40 cellular contexts compared by ENCODE assay signal in genomic region chr7:97771576-97771975, GRCh38. TPM values are rescaled to one million over a fixed set of nuclear protein-coding genes. Genes with fewer than 3 reads are reported as not detected.
"Had no signal": no experiment of that assay in that cellular context is flagged by ENCODE, and none has a peak within 500 bp of the region (broad histone marks: within the 10 kb centered on the region; RNA-seq: fewer than 3 reads in every experiment).

No MANE protein-coding gene starts in this region.

- DNase-seq: activated CD4-positive, alpha-beta memory T cell treated with anti-CD3 and anti-CD28 coated beads for 36 hours; activated CD4-positive, alpha-beta T cell treated with anti-CD3 and anti-CD28 coated beads, Interleukin-2, amount 10 ng/mL, durations not matched to agents 24 days and 14 days; activated CD8-positive, alpha-beta memory T cell treated with anti-CD3 and anti-CD28 coated beads, Interleukin-2, amount 50 U/mL, for 4 hours; activated effector memory CD4-positive, alpha-beta T cell treated with anti-CD3 and anti-CD28 coated beads, Interleukin-2, amount 50 U/mL, for 16 hours; activated naive CD4-positive, alpha-beta T cell treated with anti-CD3 and anti-CD28 coated beads, Interleukin-2, amount 10 ng/mL, durations not matched to agents 7 days and 5 days; activated naive CD8-positive, alpha-beta T cell treated with anti-CD3 and anti-CD28 coated beads, Interleukin-2, amount 10 ng/mL, durations not matched to agents 7 days and 5 days; activated T-cell treated with anti-CD3 and anti-CD28 coated beads, Interleukin-2, amount 50 U/mL, for 1 hour; cerebellar nuclear complex; dorsolateral prefrontal cortex; effector memory CD8-positive, alpha-beta T cell; hypothalamus; immature natural killer cell; lower lobe of right lung; mesendoderm; naive thymus-derived CD4-positive, alpha-beta T cell; ovary; psoas muscle; sigmoid colon; stimulated activated CD4-positive, alpha-beta T cell treated with anti-CD3 and anti-CD28 coated beads, Interleukin-1b, Interleukin-23, amount 100 ng/mL, for 48 hours; stimulated activated CD4-positive, alpha-beta T cell treated with anti-CD3 and anti-CD28 coated beads, Interleukin-4, amount 100 ng/mL, for 4 hours; stimulated activated naive B cell treated with anti-CD40 and anti-IgM and Interleukin-4, amounts not matched to agents 10 μg/mL and 1 μg/mL and 100 μg/mL, for 72 hours; stomach; T-helper 9 cell; thyroid gland; upper lobe of right lung; WERI-Rb-1 had no signal

- H3K9me3 ChIP-seq: ascending aorta, gastroesophageal sphincter, lower lobe of right lung, ovary, psoas muscle, sigmoid colon, stomach, thyroid gland, upper lobe of right lung had no signal

- H3K36me3 Mint-ChIP-seq: activated CD4-positive, alpha-beta memory T cell treated with anti-CD3 and anti-CD28 coated beads for 36 hours; activated naive CD4-positive, alpha-beta T cell treated with anti-CD3 and anti-CD28 coated beads, Interleukin-2, amount 10 ng/mL, durations not matched to agents 7 days and 5 days; activated naive CD8-positive, alpha-beta T cell treated with anti-CD3 and anti-CD28 coated beads, Interleukin-2, amount 10 ng/mL, durations not matched to agents 7 days and 5 days; brain; immature natural killer cell; naive thymus-derived CD4-positive, alpha-beta T cell; stimulated activated naive B cell treated with anti-CD40 and anti-IgM and Interleukin-4, amounts not matched to agents 10 μg/mL and 1 μg/mL and 100 μg/mL, for 72 hours had no signal

- H3K27ac Mint-ChIP-seq: activated CD4-positive, alpha-beta memory T cell treated with anti-CD3 and anti-CD28 coated beads for 36 hours; activated CD4-positive, alpha-beta T cell treated with anti-CD3 and anti-CD28 coated beads, Interleukin-2, amount 10 ng/mL, durations not matched to agents 24 days and 14 days; activated naive CD4-positive, alpha-beta T cell treated with anti-CD3 and anti-CD28 coated beads, Interleukin-2, amount 10 ng/mL, durations not matched to agents 7 days and 5 days; activated naive CD8-positive, alpha-beta T cell treated with anti-CD3 and anti-CD28 coated beads, Interleukin-2, amount 10 ng/mL, durations not matched to agents 7 days and 5 days; activated T-helper 1 cell treated with anti-CD3 and anti-CD28 coated beads, Interleukin-12 subunit alpha, Interleukin-12 subunit beta, Interleukin-2, Interleukin-4 antibody, amounts not matched to agents 30 ng/mL and 10 ng/mL and 1 ng/mL, durations not matched to agents 14 hours and 24 hours and 36 hours; brain; effector memory CD8-positive, alpha-beta T cell; immature natural killer cell; naive thymus-derived CD4-positive, alpha-beta T cell; stimulated activated naive B cell treated with anti-CD40 and anti-IgM and Interleukin-4, amounts not matched to agents 10 μg/mL and 1 μg/mL and 100 μg/mL, for 72 hours had no signal

- H3K4me3 ChIP-seq: ascending aorta, cardiac muscle cell, coronary artery, dorsolateral prefrontal cortex, gastroesophageal sphincter, lower lobe of right lung, ovary, psoas muscle, sigmoid colon, smooth muscle cell, stomach, thyroid gland, upper lobe of right lung had no signal

- H3K36me3 ChIP-seq: ascending aorta, cardiac muscle cell, gastroesophageal sphincter, lower lobe of right lung, ovary, sigmoid colon, stomach, thyroid gland, upper lobe of right lung, WERI-Rb-1 had no signal

- H3K27ac ChIP-seq: ascending aorta, cardiac muscle cell, coronary artery, dorsolateral prefrontal cortex, gastroesophageal sphincter, lower lobe of right lung, ovary, psoas muscle, sigmoid colon, stomach, thyroid gland, upper lobe of right lung, WERI-Rb-1 had no signal

- H3K27me3 ChIP-seq: ascending aorta, cardiac muscle cell, dorsolateral prefrontal cortex, gastroesophageal sphincter, ovary, sigmoid colon, stomach, thyroid gland, upper lobe of right lung had no signal

- H3K27me3 Mint-ChIP-seq: activated CD4-positive, alpha-beta T cell treated with anti-CD3 and anti-CD28 coated beads, Interleukin-2, amount 10 ng/mL, durations not matched to agents 24 days and 14 days; activated naive CD4-positive, alpha-beta T cell treated with anti-CD3 and anti-CD28 coated beads, Interleukin-2, amount 10 ng/mL, durations not matched to agents 7 days and 5 days; activated naive CD8-positive, alpha-beta T cell treated with anti-CD3 and anti-CD28 coated beads, Interleukin-2, amount 10 ng/mL, durations not matched to agents 7 days and 5 days had no signal

- H3K4me1 ChIP-seq: ascending aorta, gastroesophageal sphincter, lower lobe of right lung, psoas muscle, sigmoid colon, thyroid gland, upper lobe of right lung had no signal

- H3K4me1 Mint-ChIP-seq: activated CD4-positive, alpha-beta T cell treated with anti-CD3 and anti-CD28 coated beads, Interleukin-2, amount 10 ng/mL, durations not matched to agents 24 days and 14 days; activated naive CD4-positive, alpha-beta T cell treated with anti-CD3 and anti-CD28 coated beads, Interleukin-2, amount 10 ng/mL, durations not matched to agents 7 days and 5 days; activated naive CD8-positive, alpha-beta T cell treated with anti-CD3 and anti-CD28 coated beads, Interleukin-2, amount 10 ng/mL, durations not matched to agents 7 days and 5 days; brain; immature natural killer cell; naive thymus-derived CD4-positive, alpha-beta T cell; stimulated activated naive B cell treated with anti-CD40 and anti-IgM and Interleukin-4, amounts not matched to agents 10 μg/mL and 1 μg/mL and 100 μg/mL, for 72 hours had no signal

- H3K9me3 Mint-ChIP-seq: activated CD4-positive, alpha-beta memory T cell treated with anti-CD3 and anti-CD28 coated beads for 36 hours; activated CD4-positive, alpha-beta T cell treated with anti-CD3 and anti-CD28 coated beads, Interleukin-2, amount 10 ng/mL, durations not matched to agents 24 days and 14 days; activated naive CD4-positive, alpha-beta T cell treated with anti-CD3 and anti-CD28 coated beads, Interleukin-2, amount 10 ng/mL, durations not matched to agents 7 days and 5 days; activated naive CD8-positive, alpha-beta T cell treated with anti-CD3 and anti-CD28 coated beads, Interleukin-2, amount 10 ng/mL, durations not matched to agents 7 days and 5 days; activated T-helper 1 cell treated with anti-CD3 and anti-CD28 coated beads, Interleukin-12 subunit alpha, Interleukin-12 subunit beta, Interleukin-2, Interleukin-4 antibody, amounts not matched to agents 30 ng/mL and 10 ng/mL and 1 ng/mL, durations not matched to agents 14 hours and 24 hours and 36 hours; brain; effector memory CD8-positive, alpha-beta T cell; stimulated activated naive B cell treated with anti-CD40 and anti-IgM and Interleukin-4, amounts not matched to agents 10 μg/mL and 1 μg/mL and 100 μg/mL, for 72 hours had no signal

- ATAC-seq: activated CD4-positive, CD25-positive, alpha-beta regulatory T cell treated with anti-CD3 and anti-CD28 coated beads, Interleukin-2, amount 50 U/mL, for 24 hours; effector memory CD8-positive, alpha-beta T cell; gastroesophageal sphincter; left lobe of liver; lower lobe of right lung; naive thymus-derived CD4-positive, alpha-beta T cell; psoas muscle; stimulated activated naive B cell treated with anti-CD40 and anti-IgM and Interleukin-4, amounts not matched to agents 10 μg/mL and 1 μg/mL and 100 μg/mL, for 72 hours; upper lobe of right lung had no signal

- H3K4me3 Mint-ChIP-seq: activated CD4-positive, alpha-beta memory T cell treated with anti-CD3 and anti-CD28 coated beads for 36 hours; activated CD4-positive, alpha-beta T cell treated with anti-CD3 and anti-CD28 coated beads, Interleukin-2, amount 10 ng/mL, durations not matched to agents 24 days and 14 days; activated naive CD4-positive, alpha-beta T cell treated with anti-CD3 and anti-CD28 coated beads, Interleukin-2, amount 10 ng/mL, durations not matched to agents 7 days and 5 days; activated naive CD8-positive, alpha-beta T cell treated with anti-CD3 and anti-CD28 coated beads, Interleukin-2, amount 10 ng/mL, durations not matched to agents 7 days and 5 days; activated T-helper 1 cell treated with anti-CD3 and anti-CD28 coated beads, Interleukin-12 subunit alpha, Interleukin-12 subunit beta, Interleukin-2, Interleukin-4 antibody, amounts not matched to agents 30 ng/mL and 10 ng/mL and 1 ng/mL, durations not matched to agents 14 hours and 24 hours and 36 hours; brain; effector memory CD8-positive, alpha-beta T cell; immature natural killer cell; naive thymus-derived CD4-positive, alpha-beta T cell; stimulated activated naive B cell treated with anti-CD40 and anti-IgM and Interleukin-4, amounts not matched to agents 10 μg/mL and 1 μg/mL and 100 μg/mL, for 72 hours had no signal

RNA-seq across cellular contexts. Expression of gene TAC1, which starts 39.7 kb away (rescaled TPM):
- total RNA-seq: activated CD4-positive, alpha-beta memory T cell treated with anti-CD3 and anti-CD28 coated beads for 36 hours; activated naive CD8-positive, alpha-beta T cell treated with anti-CD3 and anti-CD28 coated beads, Interleukin-2, amount 10 ng/mL, durations not matched to agents 7 days and 5 days; ascending aorta; cardiac muscle cell; endothelial cell of umbilical vein; fibroblast of villous mesenchyme; left lobe of liver; lower lobe of right lung; mononuclear cell; naive thymus-derived CD4-positive, alpha-beta T cell; psoas muscle; T-helper 1 cell treated with Interleukin-12 subunit alpha and Interleukin-12 subunit beta and Interleukin-4 antibody, amounts not matched to agents 30 ng/mL and 1 ng/mL, for 36 hours; upper lobe of right lung had no signal
- polyA plus RNA-seq: cardiac muscle cell; endothelial cell of umbilical vein; fibroblast of lung; immature natural killer cell; naive thymus-derived CD4-positive, alpha-beta T cell had no signal
